Comparison of ENCODE assay signal across 8 cellular contexts in the genomic region with DNA sequence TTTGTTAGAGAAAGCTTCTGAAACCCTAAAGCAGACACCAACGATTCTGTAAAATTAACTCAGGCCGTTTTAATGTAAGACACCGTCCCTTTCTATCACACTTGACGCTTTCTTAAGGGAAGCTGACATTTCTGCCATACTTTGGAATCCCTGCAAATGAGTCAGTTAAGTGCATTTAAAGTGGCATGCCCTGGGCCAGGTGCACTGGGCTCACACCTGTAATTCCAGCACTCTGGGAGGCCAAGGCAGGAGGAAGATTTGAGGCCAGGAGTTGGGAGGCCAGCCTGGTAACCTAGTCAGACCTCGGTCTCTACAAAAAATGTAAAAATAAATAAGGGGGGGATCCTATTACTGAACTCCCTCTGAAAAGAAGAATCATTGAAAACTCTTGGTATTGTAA. TPM values are rescaled to one million over a fixed set of nuclear protein-coding genes. Genes with fewer than 3 reads are reported as not detected.
A peak's percentile ranks its signal among the peaks of the same experiment; 100 is the strongest.
DNase-seq lines count a peak whose midpoint lies in the region; ATAC-seq, FAIRE-seq and TF ChIP-seq lines count a peak whose summit lies in the region.

No MANE protein-coding gene starts in this region.

- POLR2A ChIA-PET in endothelial cell of umbilical vein (lab: Charles Lee) = interaction anchor here (1.2 to 1.5 kb wide), 3 partner anchors 10 to 61 kb away, joined by 7 to 8 read pairs (median 8); no protein-coding TSS in a partner anchor

- H3K9ac ChIP-seq in endothelial cell of umbilical vein (replicated peaks; ENCODE audit: extremely low read depth, insufficient read depth, low read length) = no peak overlapping the region

- H3K4me2 ChIP-seq in endothelial cell of umbilical vein (ENCODE audit: insufficient read depth, low read length) = peak overlapping the region; percentile 94

- dilution Hi-C loops in endothelial cell of umbilical vein (cut with MboI; ENCODE audit: extremely low pct_ligation_motif_present, low sequenced_read_pairs) = no loop called here

- no peak for TF ChIP-seq POLR2A in endothelial cell of umbilical vein (IDR thresholded peaks at IDR 0.05; ENCODE audit: low read depth, low read length)

- H3K9me1 ChIP-seq in endothelial cell of umbilical vein (replicated peaks; ENCODE audit: control insufficient read depth, extremely low read depth, insufficient read depth, low read length) = no peaks in the 10 kb centered on the region

- peak overlapping the region; percentile 88 for H3K4me3 ChIP-seq in left ventricle myocardium inferior
- no peak overlapping the region for H3K4me3 ChIP-seq in endothelial cell of umbilical vein (replicated peaks in 1 of 3; ENCODE audit: insufficient read depth in 1 of 3, low read depth in 1 of 3, low read length in 3 of 3)
- peak overlapping the region; percentile 77 for H3K4me3 ChIP-seq in neuron (ENCODE audit: low read length)

- CTCF ChIA-PET in endothelial cell of umbilical vein (lab: Charles Lee) = interaction anchor here (0.6 to 6.4 kb wide), 10 partner anchors 10 to 118 kb away, joined by 3 to 59 read pairs (median 5); no protein-coding TSS in a partner anchor

- ATAC-seq in left ventricle myocardium superior (no peak), HG02840 (IDR thresholded peaks at IDR 0.05; ENCODE audit: low FRiP score, unreplicated experiment) (no peak)

- H3K27me3 ChIP-seq in left ventricle myocardium inferior (ENCODE audit: low read depth) (no peaks in the 10 kb centered on the region), endothelial cell of umbilical vein (ENCODE audit: control insufficient read depth in 2 of 2, insufficient read depth in 2 of 2, low read length in 2 of 2) (no peaks in the 10 kb centered on the region), neuron (ENCODE audit: insufficient read depth, low read length) (no peaks in the 10 kb centered on the region)

- H3K27ac ChIP-seq in left ventricle myocardium inferior (replicated peaks) (peak overlapping the region; percentile 98), endothelial cell of umbilical vein (ENCODE audit: insufficient read depth, low read depth, low read length) (no peak overlapping the region)

- H3K36me3 ChIP-seq in left ventricle myocardium inferior = peaks cover 9% of the 10 kb centered on the region
- no peaks in the 10 kb centered on the region for H3K36me3 ChIP-seq in endothelial cell of umbilical vein (ENCODE audit: control insufficient read depth in 2 of 2, extremely low read depth in 1 of 2, insufficient read depth in 2 of 2, low read length in 2 of 2)
- H3K36me3 ChIP-seq in neuron (ENCODE audit: insufficient read depth, low read length) = peaks cover 4% of the 10 kb centered on the region

- FAIRE-seq in endothelial cell of umbilical vein (lab: Jason Lieb, UNC) (no peak), GM19239 (lab: Jason Lieb, UNC) (no peak)

- H4K20me1 ChIP-seq in endothelial cell of umbilical vein (replicated peaks; ENCODE audit: control insufficient read depth, extremely low read depth, insufficient read depth, low read length) = peaks cover 7% of the 10 kb centered on the region

- no peak for DNase-seq in left ventricle myocardium inferior
- DNase-seq in left ventricle myocardium superior = no peak
- no peak for DNase-seq in endothelial cell of umbilical vein (ENCODE audit: low read depth, low spot score)
- DNase-seq in GM19239 (ENCODE audit: insufficient read length, low spot score) = no peak
- DNase-seq in NCI-H345 (lab: John Stamatoyannopoulos, UW) = no peak
- DNase-seq in middle frontal gyrus (ENCODE audit: extremely low spot score, low spot score) = no peak

- H3K4me1 ChIP-seq in left ventricle myocardium inferior (peaks cover 70% of the 10 kb centered on the region), endothelial cell of umbilical vein (ENCODE audit: control insufficient read depth, extremely low read depth, insufficient read depth, low read length) (peaks cover 23% of the 10 kb centered on the region), neuron (ENCODE audit: insufficient read depth, low read length) (peaks cover 16% of the 10 kb centered on the region)

- TF ChIP-seq CTCF in left ventricle myocardium inferior (IDR thresholded peaks at IDR 0.05; ENCODE audit: borderline replicate concordance) (no peak), endothelial cell of umbilical vein (IDR thresholded peaks at IDR 0.05; ENCODE audit: extremely low read depth in 1 of 2, insufficient read depth in 1 of 2, low read depth in 1 of 2, low read length in 2 of 2) (no peak)

- intact Hi-C loops in left ventricle myocardium inferior (cut with micrococcal nuclease) (no loop called here), left ventricle myocardium superior (cut with micrococcal nuclease) (loop anchor here (5.0 kb wide), 1 partner anchor 336 kb away; a partner anchor contains a TSS), endothelial cell of umbilical vein (cut with micrococcal nuclease) (no loop called here)

- BruUV-seq in endothelial cell of umbilical vein (replicated peaks; lab: Mats Ljungman, UMichigan) = no TSS peak

- peaks cover 87% of the 10 kb centered on the region for H3K79me2 ChIP-seq in endothelial cell of umbilical vein (ENCODE audit: control insufficient read depth, insufficient read depth, low read length)

- no peak overlapping the region for H2AFZ ChIP-seq in endothelial cell of umbilical vein (ENCODE audit: low read depth, low read length)
- no peak overlapping the region for H2AFZ ChIP-seq in neuron (ENCODE audit: low read depth, low read length)

- H3K9me3 ChIP-seq in left ventricle myocardium inferior (replicated peaks) (no peaks in the 10 kb centered on the region), endothelial cell of umbilical vein (replicated peaks; ENCODE audit: control insufficient read depth, insufficient read depth, low read length) (no peaks in the 10 kb centered on the region), neuron (ENCODE audit: low read length) (peaks cover 4% of the 10 kb centered on the region)

TF ChIP-seq in endothelial cell of umbilical vein, 7 proteins besides CTCF, POLR2A, EP300 and RAD21:
- TF ChIP-seq POLR2AphosphoS5 (IDR thresholded peaks at IDR 0.05; ENCODE audit: insufficient read depth, low read depth, low read length) (no peak), GATA2 (IDR thresholded peaks at IDR 0.05; ENCODE audit: insufficient read depth, insufficient read length, low read depth, low read length) (no peak), JUN (IDR thresholded peaks at IDR 0.05; ENCODE audit: borderline replicate concordance, insufficient read depth, insufficient read length, low read depth) (no peak), FOS (IDR thresholded peaks at IDR 0.05; ENCODE audit: borderline replicate concordance, insufficient read depth, low read length) (no peak), MYC (IDR thresholded peaks at IDR 0.05; ENCODE audit: low read depth, low read length) (no peak), EZH2 (IDR thresholded peaks at IDR 0.05; ENCODE audit: borderline replicate concordance, low read depth, low read length, severe bottlenecking) (no peak)
- TF ChIP-seq, protein P1, sequence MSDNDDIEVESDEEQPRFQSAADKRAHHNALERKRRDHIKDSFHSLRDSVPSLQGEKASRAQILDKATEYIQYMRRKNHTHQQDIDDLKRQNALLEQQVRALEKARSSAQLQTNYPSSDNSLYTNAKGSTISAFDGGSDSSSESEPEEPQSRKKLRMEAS (IDR thresholded peaks at IDR 0.05; ENCODE audit: insufficient read depth, insufficient read length) = no peak

RNA-seq across cellular contexts. Expression of a gene that starts 4.4 kb away (rescaled TPM):
- 112 TPM for total RNA-seq in left ventricle myocardium inferior
- 121 TPM for total RNA-seq in left ventricle myocardium superior
- 82.2 and 90.1 TPM in 2 replicates for total RNA-seq in endothelial cell of umbilical vein
- polyA plus RNA-seq in endothelial cell of umbilical vein = 46.4 and 51.7 TPM in 2 replicates
- polyA plus RNA-seq in endothelial cell of umbilical vein (2011; cell fraction: cytosol; rRNA removed) = 57.4 and 57.8 TPM in 2 replicates
- polyA plus RNA-seq in endothelial cell of umbilical vein (2011; cell fraction: nucleus; rRNA removed) = 92.5 and 97.4 TPM in 2 replicates
- polyA plus RNA-seq in endothelial cell of umbilical vein (2012) = 78.0 and 84.8 TPM in 2 replicates
- 92.7 and 127 TPM in 2 replicates for polyA minus RNA-seq in endothelial cell of umbilical vein
- 17.7 TPM for polyA minus RNA-seq in endothelial cell of umbilical vein (2011; cell fraction: cytosol; rRNA and poly(A)+ RNA removed)
- 99.2 and 129 TPM in 2 replicates for polyA minus RNA-seq in endothelial cell of umbilical vein (2011; cell fraction: nucleus; rRNA and poly(A)+ RNA removed)

Comparison
In these comparisons a context has a peak if more than half of its experiments do, and no peak if none do; other contexts are left out.
1. H3K4me3 ChIP-seq: peak in left ventricle myocardium inferior (single experiment) and neuron (single experiment); none in endothelial cell of umbilical vein (0 of 3).